Comparison of ENCODE assay signal across 1 cellular context in genomic region chr20:4989570-4989969, GRCh38.
TF ChIP-seq lines count a peak whose summit lies in the region.

No MANE protein-coding gene starts in this region.

TF ChIP-seq in WTC11, 78 proteins besides CTCF, POLR2A, EP300 and RAD21 (continued from another document):
- TF ChIP-seq ERG (CRISPR knock-in tag; IDR thresholded peaks at IDR 0.05) = no peak
